11 cellular contexts compared by ENCODE assay signal in the genomic region with DNA sequence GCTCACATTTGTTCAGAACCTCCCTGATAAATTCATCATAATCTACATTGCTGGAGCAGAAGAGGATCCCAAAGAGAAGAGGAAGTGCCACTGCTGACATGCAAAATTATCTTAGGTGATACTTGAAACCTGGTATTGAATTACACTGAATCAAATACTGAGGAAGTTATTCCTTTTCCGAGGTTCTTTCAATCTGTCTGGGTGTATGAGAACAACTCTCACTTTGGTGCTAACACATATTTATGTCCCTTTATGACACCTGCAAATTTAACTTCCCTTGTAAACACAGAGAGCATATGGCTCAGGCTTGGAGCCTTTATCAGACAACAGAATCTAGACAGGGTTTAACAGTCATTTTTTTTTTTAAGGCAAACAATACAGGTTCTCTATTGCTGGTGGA.
DNase-seq lines count a peak whose midpoint lies in the region; ATAC-seq and TF ChIP-seq lines count a peak whose summit lies in the region.
"Had no signal": no experiment of that assay in that cellular context is flagged by ENCODE, and none has a peak within 500 bp of the region (broad histone marks: within the 10 kb centered on the region; RNA-seq: fewer than 3 reads in every experiment).

No MANE protein-coding gene starts in this region.

- no peaks in the 10 kb centered on the region for H3K9me3 ChIP-seq in Karpas-422 (ENCODE audit: low read length)
- no peaks in the 10 kb centered on the region for H3K9me3 ChIP-seq in RWPE2 (ENCODE audit: severe bottlenecking)
- H3K9me3 ChIP-seq in left lung: peaks cover 0 to 3% of the 10 kb centered on the region in 2 donors
- H3K9me3 ChIP-seq: lower lobe of right lung had no signal

- H3K79me2 ChIP-seq in Karpas-422 (ENCODE audit: low read length): no peaks in the 10 kb centered on the region

- H3K9ac ChIP-seq in Karpas-422 (ENCODE audit: low read length): peak overlapping the region; percentile 34; the same call in 1 of the 2 replicates

- intact Hi-C loops in left lung (cut with DNase I): no loop called here

- TF ChIP-seq CTCF in RWPE2 (IDR thresholded peaks at IDR 0.05; ENCODE audit: poor library complexity, severe bottlenecking) (no peak), left lung (IDR thresholded peaks at IDR 0.05) (no peak)

- ATAC-seq in RWPE2 (ENCODE audit: low read depth): peak; percentile 60
- ATAC-seq in left lung: peak; percentile 36
- ATAC-seq in activated naive CD4-positive, alpha-beta T cell treated with anti-CD3 and anti-CD28 coated beads, Interleukin-2, amount 50 U/mL, for 72 hours: no peak
- no peak for ATAC-seq in GM18519 (IDR thresholded peaks at IDR 0.05; ENCODE audit: low FRiP score, unreplicated experiment)
- ATAC-seq: activated CD8-positive, alpha-beta memory T cell treated with anti-CD3 and anti-CD28 coated beads, Interleukin-2, amount 10 ng/mL, durations not matched to agents 7 days and 5 days had no signal

- no peaks in the 10 kb centered on the region for H3K9me2 ChIP-seq in Karpas-422 (replicated peaks; ENCODE audit: insufficient read depth, low read length)

- H3K36me3 ChIP-seq in Karpas-422 (ENCODE audit: insufficient read depth, low read length): no peaks in the 10 kb centered on the region
- H3K36me3 ChIP-seq in RWPE2 (ENCODE audit: low read depth): no peaks in the 10 kb centered on the region; the same call in 1 of the 2 replicates
- H3K36me3 ChIP-seq in left lung: no peaks in the 10 kb centered on the region
- H3K36me3 ChIP-seq: lower lobe of right lung had no signal

- H3K27ac ChIP-seq in Karpas-422 (ENCODE audit: low read length) (peak overlapping the region; percentile 70), RWPE2 (ENCODE audit: poor library complexity, severe bottlenecking) (peak overlapping the region; percentile 11), left lung (no peak overlapping the region)
- H3K27ac ChIP-seq: lower lobe of right lung had no signal

- no peaks in the 10 kb centered on the region for H3K9me3 Mint-ChIP-seq in activated naive CD4-positive, alpha-beta T cell treated with anti-CD3 and anti-CD28 coated beads, Interleukin-2, amount 50 U/mL, for 72 hours

- no peaks in the 10 kb centered on the region for H3K27me3 ChIP-seq in Karpas-422 (ENCODE audit: low read length)
- no peaks in the 10 kb centered on the region for H3K27me3 ChIP-seq in RWPE2 (ENCODE audit: insufficient read depth, poor library complexity, severe bottlenecking)
- H3K27me3 ChIP-seq in left lung: no peaks in the 10 kb centered on the region

- no peak overlapping the region for H3K27ac Mint-ChIP-seq in activated naive CD4-positive, alpha-beta T cell treated with anti-CD3 and anti-CD28 coated beads, Interleukin-2, amount 50 U/mL, for 72 hours
- H3K27ac Mint-ChIP-seq: activated CD8-positive, alpha-beta memory T cell treated with anti-CD3 and anti-CD28 coated beads, Interleukin-2, amount 10 ng/mL, durations not matched to agents 7 days and 5 days had no signal

- no peaks in the 10 kb centered on the region for H4K20me1 ChIP-seq in Karpas-422 (ENCODE audit: insufficient read depth, low read depth, low read length)

- peaks cover 27% of the 10 kb centered on the region for H3K4me1 ChIP-seq in Karpas-422 (ENCODE audit: low read length)
- H3K4me1 ChIP-seq in RWPE2 (ENCODE audit: insufficient read depth, poor library complexity, severe bottlenecking): peaks cover 17% of the 10 kb centered on the region
- peaks cover 0 to 25% of the 10 kb centered on the region in 2 donors for H3K4me1 ChIP-seq in left lung

- H3K4me2 ChIP-seq in Karpas-422 (ENCODE audit: low read depth, low read length, poor library complexity, severe bottlenecking): peak overlapping the region; percentile 69

- H3K4me3 ChIP-seq in Karpas-422 (ENCODE audit: low read length): peak overlapping the region; percentile 35; the same call in 1 of the 2 replicates
- H3K4me3 ChIP-seq in RWPE2 (ENCODE audit: severe bottlenecking): no peak overlapping the region
- no peak overlapping the region for H3K4me3 ChIP-seq in left lung
- H3K4me3 ChIP-seq: lower lobe of right lung had no signal

- peaks cover 8 to 15% of the 10 kb centered on the region in 2 donors for H3K36me3 Mint-ChIP-seq in activated naive CD4-positive, alpha-beta T cell treated with anti-CD3 and anti-CD28 coated beads, Interleukin-2, amount 50 U/mL, for 72 hours

- H2AFZ ChIP-seq in Karpas-422 (ENCODE audit: low read length): 0 out of 2 replicates have a peak overlapping the region, but pooled peaks have one; percentile 44

- DNase-seq in GF-D8 (lab: John Stamatoyannopoulos, UW) (peak; percentile 44), Karpas-422 (peak; percentile 71), RWPE2 (ENCODE audit: low spot score) (no peak), left lung (no peak), NCI-H1694 (lab: John Stamatoyannopoulos, UW) (no peak), retina (no peak)
- no peak for DNase-seq in activated naive CD4-positive, alpha-beta T cell treated with anti-CD3 and anti-CD28 coated beads, Interleukin-2, amount 50 U/mL, for 72 hours (ENCODE audit: low spot score in 2 of 2)
- DNase-seq: activated CD8-positive, alpha-beta memory T cell treated with anti-CD3 and anti-CD28 coated beads, Interleukin-2, amount 10 ng/mL, durations not matched to agents 7 days and 5 days; lower lobe of right lung; stimulated activated naive CD4-positive, alpha-beta T cell had no signal

Comparison
In these comparisons a context has a peak if more than half of its experiments do, and no peak if none do; other contexts are left out.
1. DNase-seq: peak in GF-D8 (single experiment) and Karpas-422 (single experiment); none in RWPE2 (single experiment), left lung (0 of 2), NCI-H1694 (single experiment), activated naive CD4-positive, alpha-beta T cell treated with anti-CD3 and anti-CD28 coated beads, Interleukin-2, amount 50 U/mL, for 72 hours (0 of 2) and retina (single experiment).
2. H3K27ac ChIP-seq: peak in Karpas-422 (single experiment) and RWPE2 (single experiment); none in left lung (0 of 2).
3. ATAC-seq: peak in RWPE2 (single experiment) and left lung (single experiment); none in activated naive CD4-positive, alpha-beta T cell treated with anti-CD3 and anti-CD28 coated beads, Interleukin-2, amount 50 U/mL, for 72 hours (0 of 2) and GM18519 (single experiment).